ENCODE assay signal across 19 cellular contexts in the genomic region with DNA sequence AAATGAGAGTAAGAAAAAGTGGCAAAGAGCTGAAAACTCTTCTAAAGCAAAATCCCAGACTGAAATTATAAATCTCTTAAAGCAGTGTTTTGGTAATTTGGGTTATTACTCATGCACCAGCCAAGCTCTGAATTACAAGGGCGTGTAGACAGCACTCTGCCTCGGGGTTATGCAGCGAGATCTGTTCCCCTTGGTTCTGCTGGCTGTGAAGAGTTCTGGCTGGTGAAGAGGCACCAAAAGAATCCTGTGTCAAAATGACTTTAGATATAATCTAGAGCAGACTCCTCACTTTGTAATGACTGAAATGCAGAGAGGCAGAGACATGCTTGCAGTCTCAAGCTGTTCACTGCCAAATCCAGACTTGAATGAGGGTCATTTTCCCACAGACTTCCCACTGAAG.
A peak's percentile ranks its signal among the peaks of the same experiment; 100 is the strongest.
DNase-seq lines count a peak whose midpoint lies in the region; ATAC-seq and TF ChIP-seq lines count a peak whose summit lies in the region.
"Had no signal": no experiment of that assay in that cellular context is flagged by ENCODE, and none has a peak within 500 bp of the region (broad histone marks: within the 10 kb centered on the region; RNA-seq: fewer than 3 reads in every experiment).

No MANE protein-coding gene starts in this region.

- peak overlapping the region; percentile 40 for H3K56ac ChIP-seq in mesendoderm (ENCODE audit: low read length)

- H3K27me3 ChIP-seq in mammary epithelial cell (ENCODE audit: insufficient read depth, low read length) (no peaks in the 10 kb centered on the region), breast epithelium (no peaks in the 10 kb centered on the region), mesendoderm (ENCODE audit: insufficient read depth, low read length, poor library complexity) (no peaks in the 10 kb centered on the region), vagina (no peaks in the 10 kb centered on the region), Caco-2 (replicated peaks; ENCODE audit: control insufficient read depth, insufficient read depth, low read length) (no peaks in the 10 kb centered on the region; the same call in 1 of the 2 replicates)

- no peak overlapping the region for H3K4ac ChIP-seq in mesendoderm (ENCODE audit: low read depth, low read length)

- no peak overlapping the region for H3K18ac ChIP-seq in mesendoderm (ENCODE audit: low read length)

- H3K27me3 Mint-ChIP-seq in brain, result no peaks in the 10 kb centered on the region
- peaks cover 3% of the 10 kb centered on the region for H3K27me3 Mint-ChIP-seq in Caco-2 (ENCODE audit: insufficient read depth, unreplicated experiment)
- H3K27me3 Mint-ChIP-seq: CD8-positive, alpha-beta memory T cell had no signal

- H3K79me1 ChIP-seq in mesendoderm (ENCODE audit: low read length), result no peaks in the 10 kb centered on the region

- CTCF ChIA-PET in mammary epithelial cell (lab: Charles Lee; ENCODE audit: low non-redundant PET) (no interaction called here), Caco-2 (lab: Charles Lee) (no interaction called here)

- H4K20me1 ChIP-seq in mammary epithelial cell (ENCODE audit: insufficient read depth, low read length), result no peaks in the 10 kb centered on the region

- H4K8ac ChIP-seq in mesendoderm (ENCODE audit: low read depth, low read length), result peak overlapping the region; percentile 56

- peak overlapping the region; percentile 28 for H2BK120ac ChIP-seq in mesendoderm (ENCODE audit: low read depth, low read length)

- no peak overlapping the region for H3K4me2 ChIP-seq in mammary epithelial cell (ENCODE audit: insufficient read depth, low read depth, low read length)
- H3K4me2 ChIP-seq in mesendoderm (ENCODE audit: low read length), result no peak overlapping the region

- WGBS in mammary epithelial cell (ENCODE audit: low coverage, missing lambda C conversion rate), result 4% methylated on average over 3 of the region's 3 CpGs
- WGBS in mesendoderm (ENCODE audit: extremely low coverage, insufficient coverage, low lambda C conversion rate), result no CpG with 5 or more reads among the region's 3 CpGs

- ATAC-seq in GM21447 (IDR thresholded peaks at IDR 0.05; ENCODE audit: unreplicated experiment) (no peak), GM18520 (IDR thresholded peaks at IDR 0.05; ENCODE audit: unreplicated experiment) (no peak)

- in situ Hi-C loops in mammary epithelial cell (cut with MboI; ENCODE audit: low sequenced_read_pairs in 2 of 2), result no loop called here

- no TSS peak for BruUV-seq in mammary epithelial cell (replicated peaks; lab: Mats Ljungman, UMichigan)
- BruUV-seq in Caco-2 (replicated peaks; lab: Mats Ljungman, UMichigan), result no TSS peak

- H2AFZ ChIP-seq in mammary epithelial cell (ENCODE audit: low read depth, low read length), result no peak overlapping the region

- TF ChIP-seq POLR2A in breast epithelium (IDR thresholded peaks at IDR 0.05) (no peak), vagina (IDR thresholded peaks at IDR 0.05) (no peak)

- no peak overlapping the region for H2BK15ac ChIP-seq in mesendoderm (replicated peaks; ENCODE audit: low read depth)

- H3K79me2 ChIP-seq in mammary epithelial cell (ENCODE audit: insufficient read depth, low read length) (no peaks in the 10 kb centered on the region), mesendoderm (ENCODE audit: control insufficient read depth, insufficient read depth, low read length) (no peaks in the 10 kb centered on the region)

- peaks cover 10% of the 10 kb centered on the region for H3K9me3 ChIP-seq in mammary epithelial cell (replicated peaks; ENCODE audit: insufficient read depth, low read length)
- no peaks in the 10 kb centered on the region for H3K9me3 ChIP-seq in breast epithelium
- no peaks in the 10 kb centered on the region for H3K9me3 ChIP-seq in vagina
- H3K9me3 ChIP-seq in Caco-2, result no peaks in the 10 kb centered on the region

- DNase-seq in mammary epithelial cell, result peak; percentile 43
- no peak for DNase-seq in breast epithelium (ENCODE audit: low spot score in 2 of 2)
- DNase-seq in mesendoderm, result peak; percentile 78
- DNase-seq in vagina (ENCODE audit: extremely low spot score in 2 of 2), result no peak
- DNase-seq in Caco-2, result no peak
- DNase-seq: activated CD8-positive, alpha-beta memory T cell treated with anti-CD3 and anti-CD28 coated beads, Interleukin-2, amount 50 U/mL, for 4 hours; activated naive CD4-positive, alpha-beta T cell; aorta; CD8-positive, alpha-beta memory T cell; glutamatergic neuron; KG1; NCI-H1417; stimulated activated CD4-positive, alpha-beta T cell treated with anti-CD3 and anti-CD28 coated beads, Interleukin-4, amount 100 ng/mL, for 4 hours had no signal

- H3K23ac ChIP-seq in mesendoderm (ENCODE audit: low read length), result no peak overlapping the region

- TF ChIP-seq CTCF in mammary epithelial cell (conservative IDR thresholded peaks at IDR 0.05 in 1 of 2, IDR thresholded peaks at IDR 0.05 in 1 of 2; ENCODE audit: extremely low read depth in 1 of 2, insufficient read depth in 1 of 2, low read depth in 1 of 2, low read length in 2 of 2) (no peak), breast epithelium (IDR thresholded peaks at IDR 0.05) (no peak), brain (conservative IDR thresholded peaks at IDR 0.05) (no peak), vagina (IDR thresholded peaks at IDR 0.05) (no peak), Caco-2 (IDR thresholded peaks at IDR 0.05; ENCODE audit: insufficient read depth in 1 of 2, low read depth in 1 of 2, low read length in 1 of 2, severe bottlenecking in 1 of 2, unreplicated experiment in 1 of 2) (no peak)

- intact Hi-C loops in mammary epithelial cell (cut with micrococcal nuclease), result no loop called here
- intact Hi-C loops in breast epithelium (cut with DNase I; ENCODE audit: low total_unique reads), result no loop called here
- intact Hi-C loops in vagina (cut with DNase I), result no loop called here
- intact Hi-C loops in Caco-2 (cut with micrococcal nuclease; ENCODE audit: unreplicated experiment), result no loop called here

- H3K4me3 Mint-ChIP-seq in brain (peak overlapping the region in 1 of 5 experiments; percentile 28), Caco-2 (ENCODE audit: unreplicated experiment) (no peak overlapping the region)
- H3K4me3 Mint-ChIP-seq: CD8-positive, alpha-beta memory T cell; T-helper 2 cell treated with Interferon-gamma antibody and Interleukin-4, amounts not matched to agents 5 μg/mL and 100 μg/mL, for 36 hours had no signal

- H3K36me3 Mint-ChIP-seq in brain, result peaks cover 4% of the 10 kb centered on the region
- H3K36me3 Mint-ChIP-seq in Caco-2 (ENCODE audit: insufficient read depth, unreplicated experiment), result no peaks in the 10 kb centered on the region
- H3K36me3 Mint-ChIP-seq: CD8-positive, alpha-beta memory T cell had no signal

- H3K27ac Mint-ChIP-seq in brain, result peak overlapping the region; percentile 15 to 88 (median 28)
- no peak overlapping the region for H3K27ac Mint-ChIP-seq in Caco-2 (ENCODE audit: unreplicated experiment)
- H3K27ac Mint-ChIP-seq: CD8-positive, alpha-beta memory T cell; T-helper 2 cell treated with Interferon-gamma antibody and Interleukin-4, amounts not matched to agents 5 μg/mL and 100 μg/mL, for 36 hours had no signal

- dilution Hi-C loops in mammary epithelial cell (cut with HindIII; ENCODE audit: low sequenced_read_pairs), result no loop called here

- H3K27ac ChIP-seq in mammary epithelial cell (ENCODE audit: insufficient read depth, low read depth, low read length) (no peak overlapping the region), breast epithelium (no peak overlapping the region), mesendoderm (ENCODE audit: low read depth, low read length) (peak overlapping the region; percentile 50), vagina (peak overlapping the region; percentile 13)
- H3K27ac ChIP-seq: coronary artery, epithelial cell of prostate had no signal

- H3K4me3 ChIP-seq in mammary epithelial cell (replicated peaks in 1 of 3; ENCODE audit: insufficient read depth in 1 of 3, low read depth in 2 of 3, low read length in 3 of 3), result no peak overlapping the region
- no peak overlapping the region for H3K4me3 ChIP-seq in breast epithelium
- H3K4me3 ChIP-seq in mesendoderm (ENCODE audit: low read length), result no peak overlapping the region
- no peak overlapping the region for H3K4me3 ChIP-seq in vagina
- no peak overlapping the region for H3K4me3 ChIP-seq in Caco-2 (ENCODE audit: low read depth, low read length)
- H3K4me3 ChIP-seq: coronary artery had no signal

- H3K36me3 ChIP-seq in mammary epithelial cell (ENCODE audit: insufficient read depth, low read length) (no peaks in the 10 kb centered on the region), breast epithelium (no peaks in the 10 kb centered on the region), mesendoderm (ENCODE audit: control insufficient read depth, insufficient read depth, low read length) (no peaks in the 10 kb centered on the region), vagina (no peaks in the 10 kb centered on the region), Caco-2 (ENCODE audit: control insufficient read depth, insufficient read depth, low read length) (no peaks in the 10 kb centered on the region)

- H3K4me1 ChIP-seq in mammary epithelial cell (ENCODE audit: insufficient read depth, low read length) (no peaks in the 10 kb centered on the region), breast epithelium (no peaks in the 10 kb centered on the region), mesendoderm (ENCODE audit: control insufficient read depth, low read depth, low read length) (no peaks in the 10 kb centered on the region), vagina (peaks cover 18% of the 10 kb centered on the region), Caco-2 (no peaks in the 10 kb centered on the region)

- no peak overlapping the region for H2AK5ac ChIP-seq in mesendoderm (ENCODE audit: low read length)

- no peak overlapping the region for H2BK5ac ChIP-seq in mesendoderm (ENCODE audit: low read length)

- H3K9ac ChIP-seq in mammary epithelial cell (ENCODE audit: insufficient read depth, low read length) (no peak overlapping the region), mesendoderm (ENCODE audit: low read length) (no peak overlapping the region)

- POLR2A ChIA-PET in Caco-2 (lab: Charles Lee), result no interaction called here

- H3K9me3 Mint-ChIP-seq in brain (peaks cover 9 to 25% (median 14%) of the 10 kb centered on the region in 5 experiments), Caco-2 (ENCODE audit: unreplicated experiment) (no peaks in the 10 kb centered on the region)

- H3K4me1 Mint-ChIP-seq in brain (peaks cover 36% of the 10 kb centered on the region), Caco-2 (ENCODE audit: low read depth, unreplicated experiment) (no peaks in the 10 kb centered on the region)
- H3K4me1 Mint-ChIP-seq: CD8-positive, alpha-beta memory T cell had no signal

- no peak overlapping the region for H4K5ac ChIP-seq in mesendoderm (ENCODE audit: low read length)

Comparison
In these comparisons a context has a peak if more than half of its experiments do, and no peak if none do; other contexts are left out.
1. DNase-seq: peak in mammary epithelial cell (single experiment) and mesendoderm (single experiment); none in breast epithelium (0 of 2), vagina (0 of 2) and Caco-2 (0 of 2).
2. H3K27ac ChIP-seq: peak in mesendoderm (single experiment) and vagina (single experiment); none in mammary epithelial cell (single experiment) and breast epithelium (0 of 2).